9 cellular contexts compared by ENCODE assay signal in genomic region chr1:154736840-154737239, GRCh38.
A peak's percentile ranks its signal among the peaks of the same experiment; 100 is the strongest.
DNase-seq lines count a peak whose midpoint lies in the region; ATAC-seq and TF ChIP-seq lines count a peak whose summit lies in the region.
"Had no signal": no experiment of that assay in that cellular context is flagged by ENCODE, and none has a peak within 500 bp of the region (broad histone marks: within the 10 kb centered on the region; RNA-seq: fewer than 3 reads in every experiment).

No MANE protein-coding gene starts in this region.

- peak overlapping the region in 4 of 5 experiments; percentile 33 to 80 (median 68) for H3K27ac Mint-ChIP-seq in brain

- peaks cover 55% of the 10 kb centered on the region for H3K4me1 Mint-ChIP-seq in brain

- no peak overlapping the region for H3K4me3 Mint-ChIP-seq in brain

- H3K9me3 Mint-ChIP-seq in brain = peaks cover 3 to 18% (median 8%) of the 10 kb centered on the region in 5 experiments

- DNase-seq in NCI-H510A treated with DMSO at 0.1 percent for 48 hours (lab: John Stamatoyannopoulos, UW) (peak; percentile 35), NCI-H510A (lab: John Stamatoyannopoulos, UW) (no peak), NOMO-1 treated with DMSO at 0.1 percent for 48 hours (lab: John Stamatoyannopoulos, UW; ENCODE audit: unreplicated experiment) (peak; percentile 20), suprapubic skin (ENCODE audit: low spot score in 2 of 2) (no peak)
- peak; percentile 80 for DNase-seq in stimulated activated CD4-positive, alpha-beta T cell treated with anti-CD3 and anti-CD28 coated beads, Interleukin-1b, Interleukin-23, amount 100 ng/mL, for 48 hours
- DNase-seq: foreskin melanocyte had no signal

- peaks cover 9% of the 10 kb centered on the region for H3K27me3 ChIP-seq in suprapubic skin

- H3K27me3 Mint-ChIP-seq in brain = peaks cover 4% of the 10 kb centered on the region

- no peak for TF ChIP-seq POLR2A in suprapubic skin (IDR thresholded peaks at IDR 0.05)

- H3K4me1 ChIP-seq in suprapubic skin = no peaks in the 10 kb centered on the region

- no peak for TF ChIP-seq EP300 in suprapubic skin (IDR thresholded peaks at IDR 0.05)

- ATAC-seq in HG02642 (IDR thresholded peaks at IDR 0.05; ENCODE audit: poor library complexity, unreplicated experiment) (no peak), HG02798 (IDR thresholded peaks at IDR 0.05; ENCODE audit: poor library complexity, unreplicated experiment) (no peak)

- no peak overlapping the region for H3K4me3 ChIP-seq in suprapubic skin

- no peaks in the 10 kb centered on the region for H3K36me3 ChIP-seq in suprapubic skin

- H3K27ac ChIP-seq in suprapubic skin = no peak overlapping the region

- 69% methylated on average over 6 of the region's 6 CpGs for WGBS in suprapubic skin

- peaks cover 35% of the 10 kb centered on the region for H3K36me3 Mint-ChIP-seq in brain

- no peaks in the 10 kb centered on the region for H3K9me3 ChIP-seq in suprapubic skin

- TF ChIP-seq CTCF in brain (conservative IDR thresholded peaks at IDR 0.05) (no peak), suprapubic skin (IDR thresholded peaks at IDR 0.05) (no peak)

Comparison
In these comparisons a context has a peak if more than half of its experiments do, and no peak if none do; other contexts are left out.
1. DNase-seq: peak in NCI-H510A treated with DMSO at 0.1 percent for 48 hours (single experiment), NOMO-1 treated with DMSO at 0.1 percent for 48 hours (single experiment) and stimulated activated CD4-positive, alpha-beta T cell treated with anti-CD3 and anti-CD28 coated beads, Interleukin-1b, Interleukin-23, amount 100 ng/mL, for 48 hours (single experiment); none in NCI-H510A (single experiment) and suprapubic skin (0 of 2).